In the genomic region with DNA sequence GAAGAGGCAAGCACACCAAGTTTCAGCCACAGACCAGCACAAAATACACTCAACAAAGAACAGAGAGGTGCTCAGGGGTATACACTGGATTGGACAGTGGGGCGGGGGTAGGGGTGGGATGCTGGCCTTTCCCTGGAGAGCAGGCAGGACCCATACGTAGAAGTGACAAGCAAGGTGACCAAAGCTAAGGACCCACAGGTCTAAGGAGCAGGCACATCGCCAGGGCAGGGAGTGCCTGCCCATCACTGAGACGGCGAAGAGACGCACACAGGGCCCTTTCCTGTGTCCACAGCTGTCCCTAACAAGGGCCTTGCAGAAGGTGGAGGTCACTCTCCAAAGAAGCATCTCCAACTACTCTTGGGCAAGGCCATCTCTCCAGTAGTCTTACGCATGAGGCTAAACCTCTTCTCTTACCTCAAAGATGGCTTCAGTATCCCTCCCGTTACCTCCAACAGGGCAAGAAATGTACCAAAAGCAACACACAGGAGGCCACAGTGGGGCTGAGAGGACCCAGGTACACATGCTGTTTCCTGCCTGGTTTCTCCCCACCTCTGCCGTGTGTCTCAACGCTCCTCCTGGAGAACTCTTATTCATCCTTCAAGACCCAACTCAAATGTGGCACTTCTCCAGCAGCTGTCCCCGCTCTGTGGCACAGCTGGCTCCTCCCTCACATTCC, we compare ENCODE assay signal across 11 cellular contexts. TPM values are rescaled to one million over a fixed set of nuclear protein-coding genes. Genes with fewer than 3 reads are reported as not detected.
DNase-seq lines count a peak whose midpoint lies in the region; ATAC-seq and TF ChIP-seq lines count a peak whose summit lies in the region.
"Had no signal": no experiment of that assay in that cellular context is flagged by ENCODE, and none has a peak within 500 bp of the region (broad histone marks: within the 10 kb centered on the region; RNA-seq: fewer than 3 reads in every experiment).

No MANE protein-coding gene starts in this region.

- DNase-seq in right atrium auricular region (ENCODE audit: low spot score) (no peak), left cardiac atrium (no peak), mucosa of descending colon (peak in 2 of 3 donors; percentile 21 to 25), uterus (no peak), D341Med (ENCODE audit: low spot score) (no peak), SKM-1 (lab: John Stamatoyannopoulos, UW; ENCODE audit: unreplicated experiment) (no peak), NCI-H526 treated with DMSO at 0.1 percent for 48 hours (lab: John Stamatoyannopoulos, UW) (no peak)
- DNase-seq in activated naive CD4-positive, alpha-beta T cell treated with anti-CD3 and anti-CD28 coated beads, Interleukin-2, amount 50 U/mL, for 72 hours (ENCODE audit: low spot score in 2 of 2): no peak
- DNase-seq: HCEC 1CT, head of caudate nucleus, SW 1271 had no signal

- H3K4me1 ChIP-seq in right atrium auricular region: peaks cover 0 to 98% of the 10 kb centered on the region in 2 donors
- H3K4me1 ChIP-seq in mucosa of descending colon (ENCODE audit: low read depth): peaks cover 73% of the 10 kb centered on the region
- peaks cover 16 to 70% of the 10 kb centered on the region in 2 donors for H3K4me1 ChIP-seq in uterus

- intact Hi-C loops in left cardiac atrium (cut with DNase I): no loop called here
- intact Hi-C loops in mucosa of descending colon (cut with DNase I, micrococcal nuclease): no loop called here
- intact Hi-C loops in uterus (cut with DNase I; ENCODE audit: low total_unique reads): no loop called here

- TF ChIP-seq CTCF in right atrium auricular region (IDR thresholded peaks at IDR 0.05): no peak
- TF ChIP-seq CTCF in mucosa of descending colon (IDR thresholded peaks at IDR 0.05): no peak
- TF ChIP-seq CTCF in uterus (IDR thresholded peaks at IDR 0.05): no peak

- H3K27ac ChIP-seq in right atrium auricular region (peak overlapping the region; percentile 90 to 97), uterus (peak overlapping the region; percentile 94 to 95)

- ATAC-seq in left cardiac atrium (no peak), mucosa of descending colon (no peak)
- no peak for ATAC-seq in activated naive CD4-positive, alpha-beta T cell treated with anti-CD3 and anti-CD28 coated beads, Interleukin-2, amount 50 U/mL, for 72 hours

- no peaks in the 10 kb centered on the region for H3K9me3 Mint-ChIP-seq in activated naive CD4-positive, alpha-beta T cell treated with anti-CD3 and anti-CD28 coated beads, Interleukin-2, amount 50 U/mL, for 72 hours

- peaks cover 74% of the 10 kb centered on the region for H3K36me3 ChIP-seq in right atrium auricular region
- no peaks in the 10 kb centered on the region for H3K36me3 ChIP-seq in mucosa of descending colon (ENCODE audit: low read depth)
- H3K36me3 ChIP-seq in uterus: no peaks in the 10 kb centered on the region

- H3K4me3 ChIP-seq in right atrium auricular region (no peak overlapping the region), mucosa of descending colon (no peak overlapping the region), uterus (no peak overlapping the region)

- H3K9me3 ChIP-seq in right atrium auricular region: no peaks in the 10 kb centered on the region
- no peaks in the 10 kb centered on the region for H3K9me3 ChIP-seq in mucosa of descending colon
- no peaks in the 10 kb centered on the region for H3K9me3 ChIP-seq in uterus

- no peak for TF ChIP-seq POLR2A in uterus (IDR thresholded peaks at IDR 0.05)

- no peaks in the 10 kb centered on the region for H3K27me3 ChIP-seq in right atrium auricular region
- H3K27me3 ChIP-seq in uterus: no peaks in the 10 kb centered on the region

- H3K36me3 Mint-ChIP-seq in activated naive CD4-positive, alpha-beta T cell treated with anti-CD3 and anti-CD28 coated beads, Interleukin-2, amount 50 U/mL, for 72 hours: peaks cover 56 to 72% of the 10 kb centered on the region in 2 donors

- H3K27ac Mint-ChIP-seq in activated naive CD4-positive, alpha-beta T cell treated with anti-CD3 and anti-CD28 coated beads, Interleukin-2, amount 50 U/mL, for 72 hours: peak overlapping the region; percentile 81 to 93

RNA-seq across cellular contexts. Expression of gene WDR1, which starts 6.5 kb away (rescaled TPM):
- 100 to 1,000 TPM; 109 to 216 TPM for total RNA-seq in right atrium auricular region
- total RNA-seq in left cardiac atrium: 100 to 1,000 TPM; 206 to 267 TPM
- 100 to 1,000 TPM; 382 to 520 TPM for total RNA-seq in activated naive CD4-positive, alpha-beta T cell treated with anti-CD3 and anti-CD28 coated beads, Interleukin-2, amount 50 U/mL, for 72 hours
- 100 to 1,000 TPM; 366 to 467 (median 380) TPM for total RNA-seq in mucosa of descending colon
- 100 to 1,000 TPM; 161 to 517 (median 173) TPM for total RNA-seq in uterus

Comparison
In these comparisons a context has a peak if more than half of its experiments do, and no peak if none do; other contexts are left out.
1. DNase-seq: peak in mucosa of descending colon (2 of 3); none in right atrium auricular region (single experiment), left cardiac atrium (single experiment), activated naive CD4-positive, alpha-beta T cell treated with anti-CD3 and anti-CD28 coated beads, Interleukin-2, amount 50 U/mL, for 72 hours (0 of 2), uterus (0 of 2), D341Med (single experiment), SKM-1 (single experiment) and NCI-H526 treated with DMSO at 0.1 percent for 48 hours (single experiment).